9 cellular contexts compared by ENCODE assay signal in the genomic region with DNA sequence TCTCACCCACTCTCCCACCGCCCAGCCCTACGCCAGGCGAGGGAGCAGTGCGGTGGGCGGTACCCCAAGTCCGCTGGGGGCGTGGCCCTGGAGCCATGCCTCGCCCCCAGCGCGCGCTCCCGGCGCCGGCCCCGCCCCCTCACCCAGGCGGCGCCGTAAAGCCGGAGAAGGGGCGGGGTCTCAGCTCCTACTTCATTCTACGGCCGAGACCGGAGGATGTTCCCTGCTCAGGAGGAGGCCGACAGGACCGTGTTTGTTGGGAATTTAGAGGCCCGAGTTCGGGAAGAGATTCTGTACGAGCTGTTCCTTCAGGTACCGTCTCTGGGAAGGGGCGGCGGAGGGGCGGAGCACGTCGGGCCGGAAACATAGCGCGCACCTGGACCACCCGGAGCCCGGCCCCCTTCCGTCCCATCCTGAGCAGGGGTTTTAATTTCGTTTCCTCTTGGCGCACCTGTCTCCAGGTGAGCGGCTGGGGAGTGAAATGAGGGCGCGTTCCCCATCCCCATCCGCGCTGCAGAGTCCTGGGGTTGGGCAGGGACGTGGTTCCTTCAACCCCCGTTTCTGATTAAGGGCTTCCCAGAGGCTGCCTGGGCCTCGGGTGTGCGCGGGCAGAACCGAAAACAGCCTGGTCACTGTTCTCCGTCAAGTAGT. TPM values are rescaled to one million over a fixed set of nuclear protein-coding genes. Genes with fewer than 3 reads are reported as not detected.
A peak's percentile ranks its signal among the peaks of the same experiment; 100 is the strongest.
DNase-seq lines count a peak whose midpoint lies in the region; ATAC-seq and TF ChIP-seq lines count a peak whose summit lies in the region.
"Had no signal": no experiment of that assay in that cellular context is flagged by ENCODE, and none has a peak within 500 bp of the region (broad histone marks: within the 10 kb centered on the region; RNA-seq: fewer than 3 reads in every experiment).

A gene with protein sequence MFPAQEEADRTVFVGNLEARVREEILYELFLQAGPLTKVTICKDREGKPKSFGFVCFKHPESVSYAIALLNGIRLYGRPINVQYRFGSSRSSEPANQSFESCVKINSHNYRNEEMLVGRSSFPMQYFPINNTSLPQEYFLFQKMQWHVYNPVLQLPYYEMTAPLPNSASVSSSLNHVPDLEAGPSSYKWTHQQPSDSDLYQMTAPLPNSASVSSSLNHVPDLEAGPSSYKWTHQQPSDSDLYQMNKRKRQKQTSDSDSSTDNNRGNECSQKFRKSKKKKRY (plus strand): TSS at position 187 of the 651 bp plus-strand sequence. CDS start 30 bp downstream, at position 217.

- H3K14ac ChIP-seq in mesenchymal stem cell (ENCODE audit: low read length in 2 of 2) = no peak within 1 kb of the TSS

- no peaks in the 10 kb centered on the region for H3K36me3 Mint-ChIP-seq in activated CD8-positive, alpha-beta T cell treated with anti-CD3 and anti-CD28 coated beads for 36 hours (ENCODE audit: low read depth)

- no peaks in the 10 kb centered on the region for H3K9me3 Mint-ChIP-seq in activated CD8-positive, alpha-beta T cell treated with anti-CD3 and anti-CD28 coated beads for 36 hours

- no peaks in the 10 kb centered on the region for H3K36me3 ChIP-seq in effector memory CD4-positive, alpha-beta T cell (ENCODE audit: control insufficient read depth, insufficient read depth, low read length)
- H3K36me3 ChIP-seq in mesenchymal stem cell (ENCODE audit: control insufficient read depth in 1 of 2, insufficient read depth in 2 of 2, low read depth in 1 of 2, low read length in 2 of 2) = no peaks in the 10 kb centered on the region

- no peak within 1 kb of the TSS for H3K18ac ChIP-seq in mesenchymal stem cell (ENCODE audit: low read depth in 1 of 2, low read length in 2 of 2)

- DNase-seq in NCI-H1694 treated with DMSO at 0.1 percent for 48 hours (lab: John Stamatoyannopoulos, UW) = peak; percentile 10
- no peak for DNase-seq in NCI-H1694 (lab: John Stamatoyannopoulos, UW)
- peak; percentile 48 for DNase-seq in NCI-H460 (ENCODE audit: extremely low read depth, low read depth)
- DNase-seq in activated CD8-positive, alpha-beta T cell treated with anti-CD3 and anti-CD28 coated beads for 36 hours = peak; percentile 83
- peak; percentile 29 to 48 (median 45) for DNase-seq in effector memory CD4-positive, alpha-beta T cell
- DNase-seq in mesenchymal stem cell = peak; percentile 54
- DNase-seq in stimulated activated CD4-positive, alpha-beta T cell treated with anti-CD3 and anti-CD28 coated beads, TNF-alpha, amount 100 ng/mL, for 48 hours (ENCODE audit: low read depth in 3 of 3) = peak; percentile 39 to 85 (median 57)

- H4K91ac ChIP-seq in mesenchymal stem cell (ENCODE audit: low read length) = no peak within 1 kb of the TSS

- H3K23ac ChIP-seq in mesenchymal stem cell (ENCODE audit: low read length in 2 of 2) = no peak within 1 kb of the TSS

- H3K79me1 ChIP-seq in mesenchymal stem cell (replicated peaks; ENCODE audit: low read length, poor library complexity, severe bottlenecking) = no peaks in the 10 kb centered on the region

- H2AK5ac ChIP-seq in mesenchymal stem cell (ENCODE audit: low read length, severe bottlenecking) = no peak within 1 kb of the TSS

- peak within 1 kb of the TSS; percentile 77 for H3K4me3 Mint-ChIP-seq in activated CD8-positive, alpha-beta T cell treated with anti-CD3 and anti-CD28 coated beads for 36 hours

- H2BK12ac ChIP-seq in mesenchymal stem cell (ENCODE audit: low read length in 2 of 2) = no peak within 1 kb of the TSS

- peaks cover 10% of the 10 kb centered on the region for H3K27me3 Mint-ChIP-seq in activated CD8-positive, alpha-beta T cell treated with anti-CD3 and anti-CD28 coated beads for 36 hours

- no peak within 1 kb of the TSS for H2BK5ac ChIP-seq in mesenchymal stem cell (ENCODE audit: low read depth, low read length, poor library complexity, severe bottlenecking)

- POLR2A ChIA-PET in activated CD8-positive, alpha-beta T cell treated with anti-CD3 and anti-CD28 coated beads for 36 hours (lab: Charles Lee) = interaction anchor here (0.5 to 1.2 kb wide), 4 partner anchors 10 to 1621 kb away, joined by 3 to 4 read pairs (median 3); a partner anchor contains a TSS

- H2BK15ac ChIP-seq in mesenchymal stem cell (ENCODE audit: low read depth, poor library complexity, severe bottlenecking) = no peak within 1 kb of the TSS

- H3K9ac ChIP-seq in mesenchymal stem cell (ENCODE audit: low read length) = peak within 1 kb of the TSS; percentile 67

- H3K4me1 ChIP-seq in effector memory CD4-positive, alpha-beta T cell (ENCODE audit: control insufficient read depth, insufficient read depth, low read length, poor library complexity, severe bottlenecking) = no peaks in the 10 kb centered on the region
- peaks cover 7% of the 10 kb centered on the region for H3K4me1 ChIP-seq in mesenchymal stem cell (ENCODE audit: control insufficient read depth, insufficient read depth, low read depth, low read length)

- H3K27ac Mint-ChIP-seq in activated CD8-positive, alpha-beta T cell treated with anti-CD3 and anti-CD28 coated beads for 36 hours = peak within 1 kb of the TSS; percentile 49

- peaks cover 7% of the 10 kb centered on the region for H3K4me1 Mint-ChIP-seq in activated CD8-positive, alpha-beta T cell treated with anti-CD3 and anti-CD28 coated beads for 36 hours (ENCODE audit: low read depth)

- no peaks in the 10 kb centered on the region for H3K9me3 ChIP-seq in effector memory CD4-positive, alpha-beta T cell (ENCODE audit: control insufficient read depth, low read length)
- no peaks in the 10 kb centered on the region for H3K9me3 ChIP-seq in mesenchymal stem cell (ENCODE audit: control insufficient read depth, low read length)

- H3K4me3 ChIP-seq in effector memory CD4-positive, alpha-beta T cell (ENCODE audit: insufficient read depth, low read depth, low read length, poor library complexity, severe bottlenecking) = peak within 1 kb of the TSS; percentile 73
- peak within 1 kb of the TSS; percentile 69 to 79 for H3K4me3 ChIP-seq in mesenchymal stem cell (ENCODE audit: insufficient read depth in 1 of 2, low read depth in 1 of 2, low read length in 2 of 2)

- H3K27me3 ChIP-seq in effector memory CD4-positive, alpha-beta T cell (replicated peaks; ENCODE audit: control insufficient read depth, insufficient read depth, low read length, poor library complexity, severe bottlenecking) = no peaks in the 10 kb centered on the region
- H3K27me3 ChIP-seq in mesenchymal stem cell (ENCODE audit: control insufficient read depth in 1 of 2, insufficient read depth in 1 of 2, low read length in 2 of 2) = peaks cover 0 to 12% of the 10 kb centered on the region in 2 experiments

- under 1% methylated on average over 50 of the region's 54 CpGs for WGBS in mesenchymal stem cell

- CTCF ChIA-PET in activated CD8-positive, alpha-beta T cell treated with anti-CD3 and anti-CD28 coated beads for 36 hours (lab: Charles Lee) = interaction anchor here (0.6 to 1.0 kb wide), 3 partner anchors 11 to 1344 kb away, joined by 3 read pairs; no protein-coding TSS in a partner anchor

- TF ChIP-seq CTCF in activated CD8-positive, alpha-beta T cell treated with anti-CD3 and anti-CD28 coated beads for 36 hours (IDR thresholded peaks at IDR 0.05) = no peak

- peak; percentile 92 for ATAC-seq in HG03045 (IDR thresholded peaks at IDR 0.05; ENCODE audit: unreplicated experiment)
- peak; percentile 99 for ATAC-seq in activated CD8-positive, alpha-beta T cell treated with anti-CD3 and anti-CD28 coated beads for 36 hours

- H2BK120ac ChIP-seq in mesenchymal stem cell (ENCODE audit: low read depth, low read length) = no peak within 1 kb of the TSS

- H3K4ac ChIP-seq in mesenchymal stem cell (ENCODE audit: low read depth in 1 of 2, low read length in 2 of 2) = no peak within 1 kb of the TSS

- intact Hi-C loops in activated CD8-positive, alpha-beta T cell treated with anti-CD3 and anti-CD28 coated beads for 36 hours (cut with micrococcal nuclease) = no loop called here

- peak within 1 kb of the TSS; percentile 95 for H3K4me2 ChIP-seq in mesenchymal stem cell (ENCODE audit: low read length, poor library complexity, severe bottlenecking)

- peak within 1 kb of the TSS; percentile 5 for H3K27ac ChIP-seq in effector memory CD4-positive, alpha-beta T cell (ENCODE audit: insufficient read depth, low read length, poor library complexity, severe bottlenecking)
- no peak within 1 kb of the TSS for H3K27ac ChIP-seq in mesenchymal stem cell (ENCODE audit: low read length, poor library complexity, severe bottlenecking)
- H3K27ac ChIP-seq: C4-2B had no signal

- no peak within 1 kb of the TSS for H4K8ac ChIP-seq in mesenchymal stem cell (ENCODE audit: low read length)

- H2AFZ ChIP-seq in mesenchymal stem cell (ENCODE audit: low read depth, low read length) = peak within 1 kb of the TSS; percentile 72

RNA-seq across cellular contexts. Expression of the gene that starts here (rescaled TPM):
- total RNA-seq in NCI-H460 (2014; rRNA removed; shearing (Covaris generic)) = 1.3 and 1.8 TPM in 2 replicates
- 0.46 and 8.1 TPM in 2 replicates for polyA plus RNA-seq in NCI-H460 (2014; cell fraction: nucleus; rRNA removed)
- total RNA-seq in activated CD8-positive, alpha-beta T cell treated with anti-CD3 and anti-CD28 coated beads for 36 hours = 1 to 10 TPM; 2.3 to 2.7 TPM
- 0.11 TPM for polyA plus RNA-seq in mesenchymal stem cell (2013, experiment 1 of 2)
- polyA plus RNA-seq in mesenchymal stem cell (2013, experiment 2 of 2) = 0.14 TPM
